In the genomic region with DNA sequence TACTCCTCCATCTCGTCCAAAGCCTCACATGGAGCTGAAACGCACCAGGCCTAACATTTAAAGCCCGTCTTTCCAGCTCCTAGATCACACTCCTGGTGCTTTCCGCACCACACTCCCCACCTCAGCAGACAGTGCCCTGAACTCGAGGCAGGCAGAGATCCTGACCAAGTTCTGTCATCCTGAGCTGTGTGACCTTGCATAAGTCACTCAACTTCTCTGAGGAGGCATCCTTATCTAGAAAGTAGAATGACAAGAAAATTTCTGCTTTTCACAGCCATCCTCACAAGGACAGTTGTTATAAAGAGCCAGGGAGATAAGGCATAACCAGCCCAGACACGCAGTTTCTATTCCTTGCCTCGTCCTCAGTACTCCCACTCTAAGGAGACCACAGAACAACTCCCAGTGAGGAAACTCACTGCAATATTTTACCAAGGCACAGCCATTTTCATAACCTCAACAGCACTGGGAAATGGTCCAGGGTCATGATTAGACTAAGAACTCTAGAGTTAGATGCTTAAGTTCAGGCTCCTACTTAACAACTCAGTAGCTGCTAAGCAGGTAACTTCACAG, we compare ENCODE assay signal across 1 cellular context.
TF ChIP-seq lines count a peak whose summit lies in the region.

No MANE protein-coding gene starts in this region.

TF ChIP-seq in GM23338, 12 proteins besides CTCF, POLR2A, EP300 and RAD21 (continued from another document):
- TF ChIP-seq, protein P1, sequence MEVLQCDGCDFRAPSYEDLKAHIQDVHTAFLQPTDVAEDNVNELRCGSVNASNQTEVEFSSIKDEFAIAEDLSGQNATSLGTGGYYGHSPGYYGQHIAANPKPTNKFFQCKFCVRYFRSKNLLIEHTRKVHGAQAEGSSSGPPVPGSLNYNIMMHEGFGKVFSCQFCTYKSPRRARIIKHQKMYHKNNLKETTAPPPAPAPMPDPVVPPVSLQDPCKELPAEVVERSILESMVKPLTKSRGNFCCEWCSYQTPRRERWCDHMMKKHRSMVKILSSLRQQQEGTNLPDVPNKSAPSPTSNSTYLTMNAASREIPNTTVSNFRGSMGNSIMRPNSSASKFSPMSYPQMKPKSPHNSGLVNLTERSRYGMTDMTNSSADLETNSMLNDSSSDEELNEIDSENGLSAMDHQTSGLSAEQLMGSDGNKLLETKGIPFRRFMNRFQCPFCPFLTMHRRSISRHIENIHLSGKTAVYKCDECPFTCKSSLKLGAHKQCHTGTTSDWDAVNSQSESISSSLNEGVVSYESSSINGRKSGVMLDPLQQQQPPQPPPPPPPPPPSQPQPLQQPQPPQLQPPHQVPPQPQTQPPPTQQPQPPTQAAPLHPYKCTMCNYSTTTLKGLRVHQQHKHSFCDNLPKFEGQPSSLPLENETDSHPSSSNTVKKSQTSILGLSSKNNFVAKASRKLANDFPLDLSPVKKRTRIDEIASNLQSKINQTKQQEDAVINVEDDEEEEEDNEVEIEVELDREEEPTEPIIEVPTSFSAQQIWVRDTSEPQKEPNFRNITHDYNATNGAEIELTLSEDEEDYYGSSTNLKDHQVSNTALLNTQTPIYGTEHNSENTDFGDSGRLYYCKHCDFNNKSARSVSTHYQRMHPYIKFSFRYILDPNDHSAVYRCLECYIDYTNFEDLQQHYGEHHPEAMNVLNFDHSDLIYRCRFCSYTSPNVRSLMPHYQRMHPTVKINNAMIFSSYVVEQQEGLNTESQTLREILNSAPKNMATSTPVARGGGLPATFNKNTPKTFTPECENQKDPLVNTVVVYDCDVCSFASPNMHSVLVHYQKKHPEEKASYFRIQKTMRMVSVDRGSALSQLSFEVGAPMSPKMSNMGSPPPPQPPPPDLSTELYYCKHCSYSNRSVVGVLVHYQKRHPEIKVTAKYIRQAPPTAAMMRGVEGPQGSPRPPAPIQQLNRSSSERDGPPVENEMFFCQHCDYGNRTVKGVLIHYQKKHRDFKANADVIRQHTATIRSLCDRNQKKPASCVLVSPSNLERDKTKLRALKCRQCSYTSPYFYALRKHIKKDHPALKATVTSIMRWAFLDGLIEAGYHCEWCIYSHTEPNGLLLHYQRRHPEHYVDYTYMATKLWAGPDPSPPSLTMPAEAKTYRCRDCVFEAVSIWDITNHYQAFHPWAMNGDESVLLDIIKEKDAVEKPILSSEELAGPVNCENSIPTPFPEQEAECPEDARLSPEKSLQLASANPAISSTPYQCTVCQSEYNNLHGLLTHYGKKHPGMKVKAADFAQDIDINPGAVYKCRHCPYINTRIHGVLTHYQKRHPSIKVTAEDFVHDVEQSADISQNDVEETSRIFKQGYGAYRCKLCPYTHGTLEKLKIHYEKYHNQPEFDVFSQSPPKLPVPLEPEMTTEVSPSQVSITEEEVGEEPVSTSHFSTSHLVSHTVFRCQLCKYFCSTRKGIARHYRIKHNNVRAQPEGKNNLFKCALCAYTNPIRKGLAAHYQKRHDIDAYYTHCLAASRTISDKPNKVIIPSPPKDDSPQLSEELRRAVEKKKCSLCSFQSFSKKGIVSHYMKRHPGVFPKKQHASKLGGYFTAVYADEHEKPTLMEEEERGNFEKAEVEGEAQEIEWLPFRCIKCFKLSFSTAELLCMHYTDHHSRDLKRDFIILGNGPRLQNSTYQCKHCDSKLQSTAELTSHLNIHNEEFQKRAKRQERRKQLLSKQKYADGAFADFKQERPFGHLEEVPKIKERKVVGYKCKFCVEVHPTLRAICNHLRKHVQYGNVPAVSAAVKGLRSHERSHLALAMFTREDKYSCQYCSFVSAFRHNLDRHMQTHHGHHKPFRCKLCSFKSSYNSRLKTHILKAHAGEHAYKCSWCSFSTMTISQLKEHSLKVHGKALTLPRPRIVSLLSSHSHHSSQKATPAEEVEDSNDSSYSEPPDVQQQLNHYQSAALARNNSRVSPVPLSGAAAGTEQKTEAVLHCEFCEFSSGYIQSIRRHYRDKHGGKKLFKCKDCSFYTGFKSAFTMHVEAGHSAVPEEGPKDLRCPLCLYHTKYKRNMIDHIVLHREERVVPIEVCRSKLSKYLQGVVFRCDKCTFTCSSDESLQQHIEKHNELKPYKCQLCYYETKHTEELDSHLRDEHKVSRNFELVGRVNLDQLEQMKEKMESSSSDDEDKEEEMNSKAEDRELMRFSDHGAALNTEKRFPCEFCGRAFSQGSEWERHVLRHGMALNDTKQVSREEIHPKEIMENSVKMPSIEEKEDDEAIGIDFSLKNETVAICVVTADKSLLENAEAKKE (CRISPR knock-in tag; IDR thresholded peaks at IDR 0.05), result no peak
- TF ChIP-seq EZH2phosphoT487 (IDR thresholded peaks at IDR 0.05; ENCODE audit: unreplicated experiment) (no peak), ZNF331 (CRISPR knock-in tag; IDR thresholded peaks at IDR 0.05; ENCODE audit: low read depth) (no peak), REST (IDR thresholded peaks at IDR 0.05; ENCODE audit: unreplicated experiment) (no peak), ZNF114 (CRISPR knock-in tag; IDR thresholded peaks at IDR 0.05) (no peak), STAT1 (IDR thresholded peaks at IDR 0.05; ENCODE audit: unreplicated experiment) (no peak), POLR2AphosphoS5 (IDR thresholded peaks at IDR 0.05; ENCODE audit: low read depth) (no peak), NANOG (IDR thresholded peaks at IDR 0.05; ENCODE audit: borderline replicate concordance) (no peak), CREB1 (CRISPR knock-in tag; IDR thresholded peaks at IDR 0.05; ENCODE audit: low read depth) (no peak), EZH2 (IDR thresholded peaks at IDR 0.05; ENCODE audit: low read depth, unreplicated experiment) (no peak)
